ENCODE assay signal across 11 cellular contexts in genomic region chr5:98095072-98095471, GRCh38.
"Had no signal": no experiment of that assay in that cellular context is flagged by ENCODE, and none has a peak within 500 bp of the region (broad histone marks: within the 10 kb centered on the region; RNA-seq: fewer than 3 reads in every experiment).

No MANE protein-coding gene starts in this region.

- DNase-seq: activated CD4-positive, alpha-beta T cell treated with anti-CD3 and anti-CD28 coated beads for 36 hours; activated CD8-positive, alpha-beta memory T cell treated with anti-CD3 and anti-CD28 coated beads, Interleukin-2, amount 50 U/mL, for 4 hours; activated CD8-positive, alpha-beta T cell treated with anti-CD3 and anti-CD28 coated beads for 36 hours; activated naive CD4-positive, alpha-beta T cell; activated naive CD8-positive, alpha-beta T cell treated with anti-CD3 and anti-CD28 coated beads, Interleukin-2, amount 50 U/mL, for 24 hours; activated T-cell treated with anti-CD3 and anti-CD28 coated beads, Interleukin-2, amount 50 U/mL, for 72 hours; foreskin keratinocyte; stimulated activated naive CD4-positive, alpha-beta T cell treated with Interleukin-2 at 50 U/mL for 16 hours had no signal

- H3K27me3 Mint-ChIP-seq: activated CD4-positive, alpha-beta T cell treated with anti-CD3 and anti-CD28 coated beads for 36 hours; activated CD8-positive, alpha-beta T cell treated with anti-CD3 and anti-CD28 coated beads for 36 hours; activated naive CD8-positive, alpha-beta T cell treated with anti-CD3 and anti-CD28 coated beads, Interleukin-2, amount 50 U/mL, for 24 hours had no signal

- H3K4me1 Mint-ChIP-seq: activated CD4-positive, alpha-beta T cell treated with anti-CD3 and anti-CD28 coated beads for 36 hours; activated naive CD8-positive, alpha-beta T cell treated with anti-CD3 and anti-CD28 coated beads, Interleukin-2, amount 50 U/mL, for 24 hours; nephron had no signal

- H3K4me3 Mint-ChIP-seq: activated CD4-positive, alpha-beta T cell treated with anti-CD3 and anti-CD28 coated beads for 36 hours; activated CD8-positive, alpha-beta T cell treated with anti-CD3 and anti-CD28 coated beads for 36 hours; activated naive CD8-positive, alpha-beta T cell treated with anti-CD3 and anti-CD28 coated beads, Interleukin-2, amount 50 U/mL, for 24 hours; activated T-cell treated with anti-CD3 and anti-CD28 coated beads, Interleukin-2, amount 50 U/mL, for 72 hours; nephron had no signal

- ATAC-seq: activated CD4-positive, alpha-beta T cell treated with anti-CD3 and anti-CD28 coated beads for 36 hours; activated CD8-positive, alpha-beta T cell treated with anti-CD3 and anti-CD28 coated beads for 36 hours; activated naive CD8-positive, alpha-beta T cell treated with anti-CD3 and anti-CD28 coated beads, Interleukin-2, amount 50 U/mL, for 24 hours; activated T-cell treated with anti-CD3 and anti-CD28 coated beads, Interleukin-2, amount 50 U/mL, for 72 hours; foreskin keratinocyte; left lobe of liver; sciatic nerve had no signal

- H3K9me3 Mint-ChIP-seq: activated CD8-positive, alpha-beta T cell treated with anti-CD3 and anti-CD28 coated beads for 36 hours; activated naive CD8-positive, alpha-beta T cell treated with anti-CD3 and anti-CD28 coated beads, Interleukin-2, amount 50 U/mL, for 24 hours; activated T-cell treated with anti-CD3 and anti-CD28 coated beads, Interleukin-2, amount 50 U/mL, for 72 hours; nephron had no signal

- H3K27ac Mint-ChIP-seq: activated CD4-positive, alpha-beta T cell treated with anti-CD3 and anti-CD28 coated beads for 36 hours; activated CD8-positive, alpha-beta T cell treated with anti-CD3 and anti-CD28 coated beads for 36 hours; activated naive CD8-positive, alpha-beta T cell treated with anti-CD3 and anti-CD28 coated beads, Interleukin-2, amount 50 U/mL, for 24 hours; activated T-cell treated with anti-CD3 and anti-CD28 coated beads, Interleukin-2, amount 50 U/mL, for 72 hours; nephron had no signal
